Comparison of ENCODE assay signal across 9 cellular contexts in genomic region chr20:20017852-20018245, GRCh38. TPM values are rescaled to one million over a fixed set of nuclear protein-coding genes. Genes with fewer than 3 reads are reported as not detected.
DNase-seq lines count a peak whose midpoint lies in the region; ATAC-seq, FAIRE-seq and TF ChIP-seq lines count a peak whose summit lies in the region.
"Had no signal": no experiment of that assay in that cellular context is flagged by ENCODE, and none has a peak within 500 bp of the region (broad histone marks: within the 10 kb centered on the region; RNA-seq: fewer than 3 reads in every experiment).

No MANE protein-coding gene starts in this region.

- H3K9me3 ChIP-seq in IMR-90 (ENCODE audit: control insufficient read depth, insufficient read depth, low read length) (no peaks in the 10 kb centered on the region), GM12878 (replicated peaks; ENCODE audit: control insufficient read depth, insufficient read depth, low read length) (no peaks in the 10 kb centered on the region), thymus (ENCODE audit: control insufficient read depth) (no peaks in the 10 kb centered on the region)

- H3K4me2 ChIP-seq in IMR-90 (ENCODE audit: low read depth, low read length) (peak overlapping the region; percentile 100), GM12878 (ENCODE audit: control insufficient read depth, insufficient read depth) (peak overlapping the region; percentile 85)

- H2AK5ac ChIP-seq in IMR-90 (ENCODE audit: low read depth, low read length), result peak overlapping the region; percentile 49; the same call in 1 of the 2 replicates

- H3K36me3 ChIP-seq in IMR-90 (ENCODE audit: control insufficient read depth, insufficient read depth, low read length), result peaks cover 6% of the 10 kb centered on the region; the same call in 1 of the 2 replicates
- H3K36me3 ChIP-seq in GM12878 (ENCODE audit: control insufficient read depth in 2 of 2, insufficient read depth in 2 of 2, low read length in 1 of 2), result peaks cover 0 to 3% of the 10 kb centered on the region in 2 experiments; a peak in 1 of 4 replicates
- no peaks in the 10 kb centered on the region for H3K36me3 ChIP-seq in thymus (ENCODE audit: control insufficient read depth, insufficient read depth)

- in situ Hi-C loops in IMR-90 (cut with MboI; ENCODE audit: low sequenced_read_pairs), result no loop called here
- in situ Hi-C loops in GM12878 (cut with MboI), result loop anchor here (25.0 kb wide), 2 partner anchors 1431 to 1506 kb away; partner anchors contain the start of genes DTD1 and SEC23B

- H2BK120ac ChIP-seq in IMR-90 (ENCODE audit: low read depth, low read length), result no peak overlapping the region

- H3K27me3 ChIP-seq in IMR-90 (ENCODE audit: control insufficient read depth, insufficient read depth, low read length) (no peaks in the 10 kb centered on the region), GM12878 (replicated peaks in 1 of 2; ENCODE audit: control insufficient read depth in 2 of 2, insufficient read depth in 2 of 2, low read length in 1 of 2) (no peaks in the 10 kb centered on the region), thymus (ENCODE audit: control insufficient read depth, insufficient read depth) (no peaks in the 10 kb centered on the region)

- H3K4ac ChIP-seq in IMR-90 (ENCODE audit: low read depth, low read length), result peak overlapping the region; percentile 79; the same call in 1 of the 2 replicates

- H3K56ac ChIP-seq in IMR-90 (ENCODE audit: extremely low read depth, insufficient read depth, low read length), result no peak overlapping the region

- no peak for TF ChIP-seq CTCF in IMR-90 (conservative IDR thresholded peaks at IDR 0.05; ENCODE audit: low read depth, low read length)
- TF ChIP-seq CTCF in GM12878 (IDR thresholded peaks at IDR 0.05 in 2 of 3, conservative IDR thresholded peaks at IDR 0.05 in 1 of 3; ENCODE audit: control insufficient read depth in 2 of 3, extremely low read depth in 1 of 3, insufficient read depth in 1 of 3, low read depth in 3 of 3, low read length in 3 of 3), result 0 out of 6 replicates have a peak, but pooled peaks of 1 of the 3 experiments have one; percentile 1

- intact Hi-C loops in IMR-90 (cut with micrococcal nuclease) (no loop called here), GM12878 (cut with micrococcal nuclease; ENCODE audit: unreplicated experiment) (loop anchor here (1.0 kb wide), 1 partner anchor 34 kb away; the partner anchor contains the start of genes CFAP61 and CRNKL1), left colon (cut with DNase I, micrococcal nuclease) (no loop called here)

- SMC1A ChIA-PET in GM12878 (lab: Charles Lee; ENCODE audit: uncharacterized antibody, unreplicated experiment), result interaction anchor here (0.6 to 2.2 kb wide), 5 partner anchors 13 to 324 kb away, joined by 3 to 16 read pairs (median 3); partner anchors contain the start of genes CFAP61 and CRNKL1

- no peak overlapping the region for H2BK15ac ChIP-seq in IMR-90 (ENCODE audit: low read depth, low read length)

- peak overlapping the region; percentile 97 for H2AFZ ChIP-seq in IMR-90 (replicated peaks; ENCODE audit: low read length, poor library complexity)
- peak overlapping the region; percentile 93 for H2AFZ ChIP-seq in GM12878 (ENCODE audit: control insufficient read depth, low read depth, low read length)

- WGBS in IMR-90 (ENCODE audit: extremely low coverage in 2 of 2, insufficient read length in 1 of 2), 2 experiments, result 2% methylated on average over 9 of the region's 16 CpGs; no CpG with 5 or more reads in 1 of the 2 experiments
- WGBS in GM12878 (ENCODE audit: insufficient coverage, insufficient replicate concordance, low lambda C conversion rate, missing lambda C conversion rate), result 5% methylated on average over 16 of the region's 16 CpGs
- 8% methylated on average over 16 of the region's 16 CpGs for WGBS in thymus

- H4K8ac ChIP-seq in IMR-90 (ENCODE audit: low read depth in 2 of 2, low read length in 2 of 2), result peak overlapping the region; percentile 66 to 81; a peak in 2 of 4 replicates

- H3K18ac ChIP-seq in IMR-90 (ENCODE audit: low read depth, low read length), result no peak overlapping the region

- BruUV-seq in IMR-90 (replicated peaks; lab: Mats Ljungman, UMichigan), result no TSS peak
- no TSS peak for BruUV-seq in GM12878 (replicated peaks; lab: Mats Ljungman, UMichigan)

- TF ChIP-seq RAD21 in IMR-90 (IDR thresholded peaks at IDR 0.05; ENCODE audit: low read length), result no peak
- no peak for TF ChIP-seq RAD21 in GM12878 (IDR thresholded peaks at IDR 0.05; ENCODE audit: insufficient read depth, low read depth, low read length)

- H4K5ac ChIP-seq in IMR-90 (ENCODE audit: low read depth, low read length), result peak overlapping the region; percentile 38

- dilution Hi-C loops in IMR-90 (cut with HindIII; ENCODE audit: low sequenced_read_pairs, unreplicated experiment), result no loop called here

- CTCF ChIA-PET in IMR-90 (lab: Yijun Ruan, JAX), result no interaction called here
- CTCF ChIA-PET in GM12878 (lab: Yijun Ruan, JAX), result interaction anchor here (0.8 to 3.1 kb wide), 6 partner anchors 10 to 238 kb away, joined by 3 to 16 read pairs (median 5); no protein-coding TSS in a partner anchor

- peak overlapping the region; percentile 72 for H3K14ac ChIP-seq in IMR-90 (replicated peaks; ENCODE audit: low read depth, low read length)

- H2BK5ac ChIP-seq in IMR-90 (ENCODE audit: low read depth, low read length, poor library complexity, severe bottlenecking), result peak overlapping the region; percentile 28

- peaks cover 19% of the 10 kb centered on the region for H3K9me1 ChIP-seq in IMR-90 (ENCODE audit: insufficient read depth, low read length)

- H3K79me2 ChIP-seq in GM12878 (ENCODE audit: control insufficient read depth, insufficient read depth, low read length), result peaks cover 49% of the 10 kb centered on the region

- no peak for FAIRE-seq in GM12878 (lab: Jason Lieb, UNC)

- no peak for ATAC-seq in IMR-90 (ENCODE audit: low read depth)
- peak; percentile 36 for ATAC-seq in GM12878
- ATAC-seq in left colon, result peak; percentile 26

- H3K4me1 ChIP-seq in IMR-90 (ENCODE audit: control insufficient read depth, insufficient read depth, low read length) (peaks cover 17% of the 10 kb centered on the region), GM12878 (ENCODE audit: control insufficient read depth, insufficient read depth, low read length) (peaks cover 17% of the 10 kb centered on the region), thymus (ENCODE audit: control insufficient read depth, insufficient read depth, low read length) (peaks cover 13% of the 10 kb centered on the region)

- H4K20me1 ChIP-seq in IMR-90 (ENCODE audit: insufficient read depth, low read length), result peaks cover 17% of the 10 kb centered on the region
- H4K20me1 ChIP-seq in GM12878 (ENCODE audit: control insufficient read depth, insufficient read depth), result no peaks in the 10 kb centered on the region; the same call in 1 of the 2 replicates

- H3K27ac ChIP-seq in IMR-90 (ENCODE audit: insufficient read depth, low read length) (peak overlapping the region; percentile 58), GM12878 (ENCODE audit: control insufficient read depth, insufficient read depth) (peak overlapping the region; percentile 74), thymus (ENCODE audit: low read depth) (peak overlapping the region; percentile 76)

- peaks cover 24 to 46% of the 10 kb centered on the region in 2 experiments for H3K79me1 ChIP-seq in IMR-90 (ENCODE audit: low read depth in 1 of 2, low read length in 2 of 2)

- TF ChIP-seq POLR2A in IMR-90 (IDR thresholded peaks at IDR 0.05; ENCODE audit: low read depth, low read length) (no peak), GM12878 (IDR thresholded peaks at IDR 0.05; ENCODE audit: low read depth, low read length) (no peak)

- H2BK20ac ChIP-seq in IMR-90 (ENCODE audit: low read depth, low read length), result no peak overlapping the region

- H3K23ac ChIP-seq in IMR-90 (ENCODE audit: low read depth, low read length), result 0 out of 2 replicates have a peak overlapping the region, but pooled peaks have one; percentile 41

- H3K9ac ChIP-seq in IMR-90 (ENCODE audit: low read depth, low read length) (peak overlapping the region; percentile 88), GM12878 (ENCODE audit: control insufficient read depth, insufficient read depth, low read length) (peak overlapping the region; percentile 88)

- peak; percentile 16 for DNase-seq in activated naive CD4-positive, alpha-beta T cell treated with Interleukin-2 at 50 U/mL for 16 hours
- DNase-seq in activated naive CD4-positive, alpha-beta T cell (lab: John Stamatoyannopoulos, UW), result no peak
- DNase-seq in IMR-90 (no peak), GM12878 (ENCODE audit: low read depth, low spot score) (no peak), left colon (no peak), NCI-H1417 treated with DMSO at 0.1 percent for 48 hours (lab: John Stamatoyannopoulos, UW) (no peak), NCI-H2196 treated with DMSO at 0.1 percent for 48 hours (lab: John Stamatoyannopoulos, UW; ENCODE audit: unreplicated experiment) (no peak)

- H4K91ac ChIP-seq in IMR-90 (ENCODE audit: insufficient read depth, low read depth, low read length), result no peak overlapping the region

- peak overlapping the region; percentile 96 for H2AK9ac ChIP-seq in IMR-90 (replicated peaks; ENCODE audit: low read depth, low read length, poor library complexity)

- POLR2A ChIA-PET in IMR-90 (lab: Charles Lee; ENCODE audit: unreplicated experiment) (interaction anchor here (1.1 kb wide), 1 partner anchor 43 kb away, joined by 5 read pairs; no protein-coding TSS in a partner anchor), GM12878 (lab: Charles Lee) (interaction anchor here (1.6 kb wide), 1 partner anchor 34 kb away, joined by 5 read pairs; no protein-coding TSS in a partner anchor)

- no peak for TF ChIP-seq EP300 in GM12878 (IDR thresholded peaks at IDR 0.05; ENCODE audit: borderline replicate concordance in 1 of 2, control insufficient read depth in 1 of 2, low read depth in 2 of 2, low read length in 2 of 2)

- H3K4me3 ChIP-seq in IMR-90 (ENCODE audit: insufficient read depth, low read depth, low read length), result peak overlapping the region; percentile 86
- H3K4me3 ChIP-seq in GM12878, result peak overlapping the region; percentile 82
- peak overlapping the region; percentile 85 for H3K4me3 ChIP-seq in thymus (ENCODE audit: low read length)

- RAD21 ChIA-PET in GM12878 (lab: Charles Lee; ENCODE audit: unreplicated experiment), result interaction anchor here (0.7 to 2.2 kb wide), 3 partner anchors 25 to 79 kb away, joined by 3 to 14 read pairs (median 3); partner anchors contain the start of genes CFAP61 and CRNKL1

RNA-seq across cellular contexts. Expression of gene NAA20, which starts 0.7 kb away (rescaled TPM):
- total RNA-seq in IMR-90 (2012; rRNA removed) (35.7 and 59.7 TPM in 2 replicates), GM12878 (2014; rRNA removed) (48.3 and 52.5 TPM in 2 replicates), GM12878 (2014; rRNA removed; fragmentation: Illumina TruSeq; extraction: Trizol) (74.9 and 79.2 TPM in 2 replicates), GM12878 (2021) (61.5 and 65.1 TPM in 2 replicates), left colon (10 to 100 TPM; 39.2 to 39.6 TPM)
- polyA plus RNA-seq in IMR-90 (2012; rRNA removed) (50.9 and 58.8 TPM in 2 replicates), GM12878 (2011; rRNA removed) (98.6 and 140 TPM in 2 replicates), GM12878 (2014; fragmentation: Illumina TruSeq; extraction: Trizol) (69.4 and 74.2 TPM in 2 replicates), GM12878 (2014; fragmentation: Nextera tagmentation; extraction: Ambion mirVana) (100 to 1,000 TPM; 309 to 366 TPM), GM12878 (2014; rRNA removed) (71.8 and 79.6 TPM in 2 replicates), GM12878 (2016; fragmentation: Nextera tagmentation; extraction: Ambion mirVana) (100 to 1,000 TPM; 176 to 178 TPM), thymus (105 TPM)
- polyA plus RNA-seq in IMR-90 (2012; cell fraction: cytosol; rRNA removed), result 22.3 and 26.0 TPM in 2 replicates
- 10.2 and 27.2 TPM in 2 replicates for polyA plus RNA-seq in IMR-90 (2012; cell fraction: nucleus; rRNA removed; ENCODE audit: low replicate concordance)
- 26.0 and 27.1 TPM in 2 replicates for total RNA-seq in GM12878 (2013; cell fraction: nucleolus; rRNA removed)
- 36.0 TPM for polyA plus RNA-seq in GM12878 (2011; ENCODE audit: low read depth)
- 40.0 and 47.2 TPM in 2 replicates for polyA plus RNA-seq in GM12878 (2011; cell fraction: cytosol; rRNA removed)
- 23.9 and 30.0 TPM in 2 replicates for polyA plus RNA-seq in GM12878 (2011; cell fraction: nucleus; rRNA removed)
- polyA plus RNA-seq in GM12878 (2012), result 51.1 and 57.3 TPM in 2 replicates
- 27.2 and 28.9 TPM in 2 replicates for polyA minus RNA-seq in GM12878 (2011; rRNA and poly(A)+ RNA removed)
- 12.7 and 14.3 TPM in 2 replicates for polyA minus RNA-seq in GM12878 (2011; cell fraction: cytosol; rRNA and poly(A)+ RNA removed)
- polyA minus RNA-seq in GM12878 (2011; cell fraction: nucleus; rRNA and poly(A)+ RNA removed), result 23.5 and 42.3 TPM in 2 replicates

RNA-seq across cellular contexts. Expression of gene CRNKL1, which starts 34.4 kb away (rescaled TPM):
- 20.1 and 33.9 TPM in 2 replicates for total RNA-seq in IMR-90 (2012; rRNA removed)
- polyA plus RNA-seq in IMR-90 (2012; rRNA removed), result 6.2 and 7.4 TPM in 2 replicates
- 1.4 and 3.2 TPM in 2 replicates for polyA plus RNA-seq in IMR-90 (2012; cell fraction: cytosol; rRNA removed)
- 0.92 and 6.0 TPM in 2 replicates for polyA plus RNA-seq in IMR-90 (2012; cell fraction: nucleus; rRNA removed; ENCODE audit: low replicate concordance)
- total RNA-seq in GM12878 (2013; cell fraction: nucleolus; rRNA removed), result 17.4 and 17.6 TPM in 2 replicates
- total RNA-seq in GM12878 (2014; rRNA removed), result 16.5 and 20.2 TPM in 2 replicates
- 21.3 and 21.8 TPM in 2 replicates for total RNA-seq in GM12878 (2014; rRNA removed; fragmentation: Illumina TruSeq; extraction: Trizol)
- 14.3 and 15.1 TPM in 2 replicates for total RNA-seq in GM12878 (2021)
- 6.5 TPM for polyA plus RNA-seq in GM12878 (2011; ENCODE audit: low read depth)
- 15.4 and 23.4 TPM in 2 replicates for polyA plus RNA-seq in GM12878 (2011; rRNA removed)
- 7.4 TPM in 2 replicates for polyA plus RNA-seq in GM12878 (2011; cell fraction: cytosol; rRNA removed)
- polyA plus RNA-seq in GM12878 (2011; cell fraction: nucleus; rRNA removed), result 8.7 and 12.1 TPM in 2 replicates
- 8.8 and 11.4 TPM in 2 replicates for polyA plus RNA-seq in GM12878 (2012)
- 18.1 and 18.5 TPM in 2 replicates for polyA plus RNA-seq in GM12878 (2014; fragmentation: Illumina TruSeq; extraction: Trizol)
- 10 to 100 TPM in 1 of 2 experiments, 1 to 10 TPM in 1; 9.5 to 18.6 TPM for polyA plus RNA-seq in GM12878 (2014; fragmentation: Nextera tagmentation; extraction: Ambion mirVana)
- 10.8 and 11.5 TPM in 2 replicates for polyA plus RNA-seq in GM12878 (2014; rRNA removed)
- polyA plus RNA-seq in GM12878 (2016; fragmentation: Nextera tagmentation; extraction: Ambion mirVana), result 10 to 100 TPM; 25.8 to 28.4 TPM
- 12.9 and 14.0 TPM in 2 replicates for polyA minus RNA-seq in GM12878 (2011; rRNA and poly(A)+ RNA removed)
- 4.8 and 7.1 TPM in 2 replicates for polyA minus RNA-seq in GM12878 (2011; cell fraction: cytosol; rRNA and poly(A)+ RNA removed)
- 7.6 and 11.9 TPM in 2 replicates for polyA minus RNA-seq in GM12878 (2011; cell fraction: nucleus; rRNA and poly(A)+ RNA removed)
- 10 to 100 TPM; 15.2 to 22.4 TPM for total RNA-seq in left colon
- 27.7 TPM for polyA plus RNA-seq in thymus

RNA-seq across cellular contexts. Expression of gene CFAP61, which starts 34.5 kb away (rescaled TPM):
- total RNA-seq in IMR-90 (2012; rRNA removed), result under 0.01 TPM in 1 of 2 replicates, not detected in the other
- polyA plus RNA-seq in IMR-90 (2012; rRNA removed), result 0.07 TPM in 1 of 2 replicates, not detected in the other
- not detected in 2 replicates for polyA plus RNA-seq in IMR-90 (2012; cell fraction: cytosol; rRNA removed)
- not detected in 2 replicates for polyA plus RNA-seq in IMR-90 (2012; cell fraction: nucleus; rRNA removed; ENCODE audit: low replicate concordance)
- not detected in 2 replicates for total RNA-seq in GM12878 (2013; cell fraction: nucleolus; rRNA removed)
- 0.11 TPM in 1 of 2 replicates, not detected in the other for total RNA-seq in GM12878 (2014; rRNA removed)
- total RNA-seq in GM12878 (2014; rRNA removed; fragmentation: Illumina TruSeq; extraction: Trizol), result not detected in 2 replicates
- total RNA-seq in GM12878 (2021), result 0.41 TPM in 1 of 2 replicates, not detected in the other
- polyA plus RNA-seq in GM12878 (2011; ENCODE audit: low read depth), result not detected
- 0.14 and 0.24 TPM in 2 replicates for polyA plus RNA-seq in GM12878 (2011; rRNA removed)
- polyA plus RNA-seq in GM12878 (2011; cell fraction: cytosol; rRNA removed), result 0.18 and 0.24 TPM in 2 replicates
- polyA plus RNA-seq in GM12878 (2011; cell fraction: nucleus; rRNA removed), result 0.09 and 0.18 TPM in 2 replicates
- not detected in 2 replicates for polyA plus RNA-seq in GM12878 (2012)
- polyA plus RNA-seq in GM12878 (2014; fragmentation: Illumina TruSeq; extraction: Trizol), result not detected in 2 replicates
- polyA plus RNA-seq in GM12878 (2014; fragmentation: Nextera tagmentation; extraction: Ambion mirVana), result not detected
- polyA plus RNA-seq in GM12878 (2014; rRNA removed), result not detected in 2 replicates
- polyA plus RNA-seq in GM12878 (2016; fragmentation: Nextera tagmentation; extraction: Ambion mirVana), result not detected
- 0.22 and 0.67 TPM in 2 replicates for polyA minus RNA-seq in GM12878 (2011; rRNA and poly(A)+ RNA removed)
- not detected in 2 replicates for polyA minus RNA-seq in GM12878 (2011; cell fraction: cytosol; rRNA and poly(A)+ RNA removed)
- polyA minus RNA-seq in GM12878 (2011; cell fraction: nucleus; rRNA and poly(A)+ RNA removed), result 0.24 TPM in 1 of 2 replicates, not detected in the other
- total RNA-seq in left colon, result under 1 TPM in 1 of 2 donors, not detected in 1; 0.67 TPM
- polyA plus RNA-seq in thymus, result 0.23 TPM
- total RNA-seq: lung microvascular endothelial cell had no signal
